In the genomic region with DNA sequence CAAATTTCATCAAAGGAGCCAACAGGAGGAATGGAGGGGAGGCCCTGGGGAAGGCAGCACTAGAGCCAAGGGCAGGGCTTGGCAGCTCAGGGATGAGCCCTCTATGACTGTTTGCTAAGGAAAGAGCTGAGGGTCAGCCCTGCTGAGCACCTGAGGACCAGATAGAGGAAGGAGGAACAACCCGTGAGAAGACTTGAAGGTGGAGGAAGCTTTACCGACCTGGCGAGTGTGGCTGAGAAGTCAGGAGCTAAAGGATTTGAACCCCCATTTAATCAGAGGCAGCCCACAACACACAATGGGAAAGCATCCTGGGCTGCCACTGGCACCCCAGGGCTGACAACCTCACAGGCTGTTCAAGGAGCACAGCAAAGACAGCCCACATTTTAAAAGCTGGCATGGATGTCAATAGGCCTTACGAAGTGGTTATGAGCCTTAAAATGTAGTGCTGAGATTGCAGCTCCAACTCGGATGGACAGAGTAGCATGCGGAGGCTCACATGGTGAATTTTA, we compare ENCODE assay signal across 18 cellular contexts. TPM values are rescaled to one million over a fixed set of nuclear protein-coding genes. Genes with fewer than 3 reads are reported as not detected.
DNase-seq lines count a peak whose midpoint lies in the region; ATAC-seq, FAIRE-seq and TF ChIP-seq lines count a peak whose summit lies in the region.
"Had no signal": no experiment of that assay in that cellular context is flagged by ENCODE, and none has a peak within 500 bp of the region (broad histone marks: within the 10 kb centered on the region; RNA-seq: fewer than 3 reads in every experiment).

No MANE protein-coding gene starts in this region.

- intact Hi-C loops in Caco-2 (cut with micrococcal nuclease; ENCODE audit: unreplicated experiment) (loop anchor here (1.0 to 10.0 kb wide), 3 partner anchors 12 to 108 kb away; a partner anchor contains a TSS), HepG2 (cut with micrococcal nuclease; ENCODE audit: unreplicated experiment) (no loop called here), pancreas (cut with DNase I) (no loop called here), PC-9 (cut with micrococcal nuclease; ENCODE audit: unreplicated experiment) (no loop called here)

- no peak for TF ChIP-seq RAD21 in HepG2 (CRISPR knock-in tag; IDR thresholded peaks at IDR 0.05)

- ATAC-seq in HepG2 (peak; percentile 26; the same call in 2 of the 3 replicates), pancreas (peak; percentile 13 to 31 (median 21)), GM21717 (IDR thresholded peaks at IDR 0.05; ENCODE audit: unreplicated experiment) (no peak)
- ATAC-seq in activated CD4-positive, CD25-positive, alpha-beta regulatory T cell treated with anti-CD3 and anti-CD28 coated beads, Interleukin-2, amount 50 U/mL, for 24 hours = no peak

- no peaks in the 10 kb centered on the region for H3K36me3 ChIP-seq in Caco-2 (ENCODE audit: control insufficient read depth, insufficient read depth, low read length)
- H3K36me3 ChIP-seq in HepG2 (replicated peaks in 1 of 2; ENCODE audit: control insufficient read depth in 1 of 2, insufficient read depth in 2 of 2, low read length in 2 of 2) = no peaks in the 10 kb centered on the region
- no peaks in the 10 kb centered on the region for H3K36me3 ChIP-seq in pancreas
- no peaks in the 10 kb centered on the region for H3K36me3 ChIP-seq in PC-9 (ENCODE audit: low read depth)

- no peak for FAIRE-seq in HepG2 (lab: Jason Lieb, UNC)
- no peak for FAIRE-seq in pancreas (lab: Jason Lieb, UNC)
- FAIRE-seq: D721Med, H1 had no signal

- no peaks in the 10 kb centered on the region for H4K20me1 ChIP-seq in HepG2 (ENCODE audit: insufficient read depth, low read length)
- no peaks in the 10 kb centered on the region for H4K20me1 ChIP-seq in PC-9 (ENCODE audit: insufficient read depth)

- WGBS in HepG2 (ENCODE audit: low lambda C conversion rate) = 94% methylated on average over 6 of the region's 6 CpGs
- WGBS in pancreas, 2 donors = 91 to 94% methylated on average over 6 of the region's 6 CpGs

- H3K27ac Mint-ChIP-seq in Caco-2 (ENCODE audit: unreplicated experiment) = peak overlapping the region; percentile 93
- H3K27ac Mint-ChIP-seq in chondrocyte (ENCODE audit: unreplicated experiment) = no peak overlapping the region
- H3K27ac Mint-ChIP-seq: CD4-positive, alpha-beta T cell had no signal

- CTCF ChIA-PET in Caco-2 (lab: Charles Lee) (interaction anchor here (1.3 to 1.9 kb wide), 3 partner anchors 13 to 98 kb away, joined by 6 to 12 read pairs (median 8); no protein-coding TSS in a partner anchor), HepG2 (lab: Yijun Ruan, JAX; ENCODE audit: low intra/inter-chr PET ratio, low total read pairs) (no interaction called here), PC-9 (lab: Charles Lee) (no interaction called here)

- H3K9me3 ChIP-seq in Caco-2 (no peaks in the 10 kb centered on the region), HepG2 (ENCODE audit: low read length) (no peaks in the 10 kb centered on the region), pancreas (no peaks in the 10 kb centered on the region), PC-9 (ENCODE audit: insufficient read depth, low read depth) (no peaks in the 10 kb centered on the region)

- H3K79me2 ChIP-seq in HepG2 (ENCODE audit: insufficient read depth, low read length) = no peaks in the 10 kb centered on the region
- H3K79me2 ChIP-seq in PC-9 (ENCODE audit: low read depth) = no peaks in the 10 kb centered on the region

- H3K9me3 Mint-ChIP-seq in Caco-2 (ENCODE audit: unreplicated experiment) (peaks cover 10% of the 10 kb centered on the region), chondrocyte (ENCODE audit: low read depth) (peaks cover 14% of the 10 kb centered on the region)
- H3K9me3 Mint-ChIP-seq: CD4-positive, alpha-beta T cell had no signal

- BruUV-seq in Caco-2 (replicated peaks; lab: Mats Ljungman, UMichigan) (no TSS peak), HepG2 (replicated peaks; lab: Mats Ljungman, UMichigan) (no TSS peak), PC-9 (replicated peaks; lab: Mats Ljungman, UMichigan) (no TSS peak)

- no peaks in the 10 kb centered on the region for H3K9me2 ChIP-seq in PC-9 (ENCODE audit: insufficient read depth)

- peaks cover 7% of the 10 kb centered on the region for H3K36me3 Mint-ChIP-seq in Caco-2 (ENCODE audit: insufficient read depth, unreplicated experiment)
- H3K36me3 Mint-ChIP-seq in chondrocyte (ENCODE audit: low read depth) = peaks cover 4% of the 10 kb centered on the region

- no peak for TF ChIP-seq CTCF in Caco-2 (IDR thresholded peaks at IDR 0.05; ENCODE audit: insufficient read depth in 1 of 2, low read depth in 1 of 2, low read length in 1 of 2, severe bottlenecking in 1 of 2, unreplicated experiment in 1 of 2)
- TF ChIP-seq CTCF in VCaP (conservative IDR thresholded peaks at IDR 0.05) = no peak
- no peak for TF ChIP-seq CTCF in HepG2 (CRISPR knock-in tag; IDR thresholded peaks at IDR 0.05)
- no peak for TF ChIP-seq CTCF in pancreas (IDR thresholded peaks at IDR 0.05)
- no peak for TF ChIP-seq CTCF in chondrocyte (IDR thresholded peaks at IDR 0.05)
- no peak for TF ChIP-seq CTCF in PC-9 (conservative IDR thresholded peaks at IDR 0.05)

- peaks cover 16% of the 10 kb centered on the region for H3K4me1 Mint-ChIP-seq in Caco-2 (ENCODE audit: low read depth, unreplicated experiment)
- no peaks in the 10 kb centered on the region for H3K4me1 Mint-ChIP-seq in chondrocyte (ENCODE audit: low read depth)

- H3K4me3 Mint-ChIP-seq in Caco-2 (ENCODE audit: unreplicated experiment) = peak overlapping the region; percentile 37
- H3K4me3 Mint-ChIP-seq in chondrocyte (ENCODE audit: unreplicated experiment) = no peak overlapping the region
- H3K4me3 Mint-ChIP-seq: CD4-positive, alpha-beta T cell had no signal

- POLR2A ChIA-PET in Caco-2 (lab: Charles Lee) = interaction anchor here (1.5 kb wide), 2 partner anchors 13 to 28 kb away, joined by 9 to 12 read pairs; no protein-coding TSS in a partner anchor
- POLR2A ChIA-PET in HepG2 (lab: Yijun Ruan, JAX) = interaction anchor here (0.7 to 4.8 kb wide), 6 partner anchors 9 to 28 kb away, joined by 3 to 50 read pairs (median 4); a partner anchor contains a TSS
- POLR2A ChIA-PET in PC-9 (lab: Charles Lee; ENCODE audit: unreplicated experiment) = no interaction called here

- H3K4me3 ChIP-seq in Caco-2 (ENCODE audit: low read depth, low read length) (no peak overlapping the region), HepG2 (replicated peaks in 1 of 3; ENCODE audit: insufficient read depth in 1 of 3, low read depth in 2 of 3, low read length in 3 of 3) (no peak overlapping the region), pancreas (no peak overlapping the region), PC-9 (no peak overlapping the region)

- H3K4me2 ChIP-seq in HepG2 (ENCODE audit: low read depth, low read length) = peak overlapping the region; percentile 73
- H3K4me2 ChIP-seq in PC-9 = no peak overlapping the region

- DNase-seq in Caco-2 (no peak), HepG2 (ENCODE audit: low spot score) (no peak), pancreas (no peak), chondrocyte (ENCODE audit: low spot score) (no peak), PC-9 (no peak)
- DNase-seq: CD4-positive, alpha-beta T cell; DMS79 treated with DMSO at 0.1 percent for 48 hours; GF-D8; Kasumi-1; NCI-H1930; NCI-H2171 treated with DMSO at 0.1 percent for 48 hours; NCI-H510A treated with DMSO at 0.1 percent for 48 hours; SIG-M5 had no signal

- peaks cover 32% of the 10 kb centered on the region for H3K4me1 ChIP-seq in Caco-2
- peaks cover 55% of the 10 kb centered on the region for H3K4me1 ChIP-seq in HepG2 (ENCODE audit: insufficient read depth, low read length)
- peaks cover 12 to 19% (median 15%) of the 10 kb centered on the region in 3 donors for H3K4me1 ChIP-seq in pancreas
- H3K4me1 ChIP-seq in PC-9 (replicated peaks; ENCODE audit: insufficient read depth) = no peaks in the 10 kb centered on the region

- H3K27me3 ChIP-seq in Caco-2 (replicated peaks; ENCODE audit: control insufficient read depth, insufficient read depth, low read length) (no peaks in the 10 kb centered on the region), HepG2 (ENCODE audit: control insufficient read depth in 1 of 2, insufficient read depth in 2 of 2, low read length in 2 of 2) (no peaks in the 10 kb centered on the region), pancreas (no peaks in the 10 kb centered on the region), PC-9 (ENCODE audit: insufficient read depth, low read depth) (no peaks in the 10 kb centered on the region)

- no peak overlapping the region for H3K9ac ChIP-seq in HepG2 (ENCODE audit: insufficient read depth, low read depth, low read length)

- in situ Hi-C loops in HepG2 (cut with HindIII; ENCODE audit: extremely low pct_ligation_motif_present, low pct_unique_long_range_greater_than_20kb) = no loop called here

- H3K27me3 Mint-ChIP-seq in Caco-2 (ENCODE audit: insufficient read depth, unreplicated experiment) (no peaks in the 10 kb centered on the region), chondrocyte (ENCODE audit: low read depth) (peaks cover 15% of the 10 kb centered on the region)
- H3K27me3 Mint-ChIP-seq: CD4-positive, alpha-beta T cell had no signal

- no peak for TF ChIP-seq EP300 in HepG2 (IDR thresholded peaks at IDR 0.05; ENCODE audit: low read depth in 2 of 2, low read length in 2 of 2)
- no peak for TF ChIP-seq EP300 in HepG2 (CRISPR knock-in tag; IDR thresholded peaks at IDR 0.05; ENCODE audit: borderline replicate concordance)

- no peak for TF ChIP-seq POLR2A in HepG2 (IDR thresholded peaks at IDR 0.05; ENCODE audit: insufficient read depth in 1 of 2, low read depth in 2 of 2, low read length in 2 of 2)

- H3F3A ChIP-seq in PC-9 (ENCODE audit: insufficient read depth, low read depth) = no peaks in the 10 kb centered on the region

- H2AFZ ChIP-seq in HepG2 (ENCODE audit: low read length) (no peak overlapping the region), PC-9 (no peak overlapping the region)

- H3K27ac ChIP-seq in VCaP = peak overlapping the region; percentile 46
- H3K27ac ChIP-seq in HepG2 (ENCODE audit: extremely low read length, insufficient read depth, low read length) = peak overlapping the region; percentile 79
- H3K27ac ChIP-seq in pancreas = peak overlapping the region; percentile 22 to 68 (median 33)
- no peak overlapping the region for H3K27ac ChIP-seq in PC-9

RNA-seq across cellular contexts. Expression of a gene that starts 20.7 kb away (rescaled TPM):
- total RNA-seq in Caco-2 (2022) (0.21 and 0.27 TPM in 2 replicates), HepG2 (2016; rRNA removed; fragmentation: Illumina TruSeq; extraction: Trizol) (0.27 and 0.48 TPM in 2 replicates), pancreas (1 to 10 TPM in 4 of 6 donors, under 1 TPM in 2; 0.61 to 2.2 (median 1.3) TPM), chondrocyte (0.46 to 2.2 TPM (median 1.9 TPM) in 3 replicates), PC-9 (2021) (0.08 and 0.22 TPM in 2 replicates)
- 0.10 TPM in 1 of 2 replicates, not detected in the other for total RNA-seq in HepG2 (2016; cell fraction: cytosol; rRNA removed; fragmentation: Illumina TruSeq; extraction: Trizol; ENCODE audit: low read depth)
- 0.32 and 0.37 TPM in 2 replicates for total RNA-seq in HepG2 (2016; cell fraction: insoluble cytoplasmic fraction; rRNA removed; fragmentation: Illumina TruSeq; extraction: Trizol)
- total RNA-seq in HepG2 (2016; cell fraction: membrane; rRNA removed; fragmentation: Illumina TruSeq; extraction: Trizol) = 0.22 and 0.48 TPM in 2 replicates
- 0.12 and 0.44 TPM in 2 replicates for total RNA-seq in HepG2 (2016; cell fraction: nucleus; rRNA removed; fragmentation: Illumina TruSeq; extraction: Trizol)
- polyA plus RNA-seq in HepG2 (2011; rRNA removed) (0.51 and 0.58 TPM in 2 replicates), pancreas (under 1 TPM; 0.46 to 0.85 TPM)
- polyA plus RNA-seq in HepG2 (2011; cell fraction: cytosol; rRNA removed) = 0.31 and 0.54 TPM in 2 replicates
- 0.16 and 0.64 TPM in 2 replicates for polyA plus RNA-seq in HepG2 (2011; cell fraction: nucleus; rRNA removed)
- polyA plus RNA-seq in HepG2 (2012) = 0.71 and 0.87 TPM in 2 replicates
- 0.11 and 0.24 TPM in 2 replicates for polyA plus RNA-seq in HepG2 (2016; cell fraction: cytosol; fragmentation: Illumina TruSeq; extraction: Trizol; ENCODE audit: low read depth)
- 0.36 and 0.38 TPM in 2 replicates for polyA plus RNA-seq in HepG2 (2016; cell fraction: insoluble cytoplasmic fraction; fragmentation: Illumina TruSeq; extraction: Trizol; ENCODE audit: low read depth)
- 0.45 and 0.51 TPM in 2 replicates for polyA plus RNA-seq in HepG2 (2016; cell fraction: membrane; fragmentation: Illumina TruSeq; extraction: Trizol; ENCODE audit: low read depth)
- 0.20 and 0.27 TPM in 2 replicates for polyA plus RNA-seq in HepG2 (2016; cell fraction: nucleus; fragmentation: Illumina TruSeq; extraction: Trizol; ENCODE audit: insufficient read depth, low read depth)
- polyA minus RNA-seq in HepG2 (2011; rRNA and poly(A)+ RNA removed; ENCODE audit: low replicate concordance) = 0.88 TPM in 1 of 2 replicates, not detected in the other
- 0.30 and 2.1 TPM in 2 replicates for polyA minus RNA-seq in HepG2 (2011; cell fraction: cytosol; rRNA and poly(A)+ RNA removed)
- polyA minus RNA-seq in HepG2 (2011; cell fraction: nucleus; rRNA and poly(A)+ RNA removed) = 1.3 and 1.7 TPM in 2 replicates

RNA-seq across cellular contexts. Expression of a gene that starts 25.5 kb away (rescaled TPM):
- total RNA-seq in Caco-2 (2022) (not detected in 2 replicates), HepG2 (2016; rRNA removed; fragmentation: Illumina TruSeq; extraction: Trizol) (not detected in 2 replicates), pancreas (not detected), chondrocyte (not detected in 3 replicates), PC-9 (2021) (not detected in 2 replicates)
- total RNA-seq in HepG2 (2016; cell fraction: cytosol; rRNA removed; fragmentation: Illumina TruSeq; extraction: Trizol; ENCODE audit: low read depth) = not detected in 2 replicates
- total RNA-seq in HepG2 (2016; cell fraction: insoluble cytoplasmic fraction; rRNA removed; fragmentation: Illumina TruSeq; extraction: Trizol) = not detected in 2 replicates
- total RNA-seq in HepG2 (2016; cell fraction: membrane; rRNA removed; fragmentation: Illumina TruSeq; extraction: Trizol) = not detected in 2 replicates
- not detected in 2 replicates for total RNA-seq in HepG2 (2016; cell fraction: nucleus; rRNA removed; fragmentation: Illumina TruSeq; extraction: Trizol)
- polyA plus RNA-seq in HepG2 (2011; rRNA removed) (not detected in 2 replicates), pancreas (not detected)
- polyA plus RNA-seq in HepG2 (2011; cell fraction: cytosol; rRNA removed) = not detected in 2 replicates
- polyA plus RNA-seq in HepG2 (2011; cell fraction: nucleus; rRNA removed) = not detected in 2 replicates
- not detected in 2 replicates for polyA plus RNA-seq in HepG2 (2012)
- not detected in 2 replicates for polyA plus RNA-seq in HepG2 (2016; cell fraction: cytosol; fragmentation: Illumina TruSeq; extraction: Trizol; ENCODE audit: low read depth)
- not detected in 2 replicates for polyA plus RNA-seq in HepG2 (2016; cell fraction: insoluble cytoplasmic fraction; fragmentation: Illumina TruSeq; extraction: Trizol; ENCODE audit: low read depth)
- polyA plus RNA-seq in HepG2 (2016; cell fraction: membrane; fragmentation: Illumina TruSeq; extraction: Trizol; ENCODE audit: low read depth) = not detected in 2 replicates
- polyA plus RNA-seq in HepG2 (2016; cell fraction: nucleus; fragmentation: Illumina TruSeq; extraction: Trizol; ENCODE audit: insufficient read depth, low read depth) = not detected in 2 replicates
- not detected in 2 replicates for polyA minus RNA-seq in HepG2 (2011; rRNA and poly(A)+ RNA removed; ENCODE audit: low replicate concordance)
- polyA minus RNA-seq in HepG2 (2011; cell fraction: cytosol; rRNA and poly(A)+ RNA removed) = not detected in 2 replicates
- not detected in 2 replicates for polyA minus RNA-seq in HepG2 (2011; cell fraction: nucleus; rRNA and poly(A)+ RNA removed)
- total RNA-seq: CD4-positive, alpha-beta T cell; H1 had no signal

Comparison
In these comparisons a context has a peak if more than half of its experiments do, and no peak if none do; other contexts are left out.
1. ATAC-seq: peak in HepG2 (single experiment) and pancreas (4 of 4); none in GM21717 (single experiment) and activated CD4-positive, CD25-positive, alpha-beta regulatory T cell treated with anti-CD3 and anti-CD28 coated beads, Interleukin-2, amount 50 U/mL, for 24 hours (0 of 2).